23 cellular contexts compared by ENCODE assay signal in genomic region chr7:1862560-1862959, GRCh38.
"Had no signal": no experiment of that assay in that cellular context is flagged by ENCODE, and none has a peak within 500 bp of the region (broad histone marks: within the 10 kb centered on the region; RNA-seq: fewer than 3 reads in every experiment).

No MANE protein-coding gene starts in this region.

- H3K36me3 ChIP-seq: breast epithelium, gastrocnemius medialis, prostate gland, transverse colon had no signal

- H3K9me3 Mint-ChIP-seq: activated CD4-positive, alpha-beta T cell treated with anti-CD3 and anti-CD28 coated beads, Interleukin-2, amount 10 ng/mL, durations not matched to agents 24 days and 14 days; activated T-helper 1 cell treated with anti-CD3 and anti-CD28 coated beads, Interleukin-12 subunit alpha, Interleukin-12 subunit beta, Interleukin-2, Interleukin-4 antibody, amounts not matched to agents 30 ng/mL and 10 ng/mL and 1 ng/mL, durations not matched to agents 14 hours and 24 hours and 36 hours; effector memory CD8-positive, alpha-beta T cell; naive thymus-derived CD8-positive, alpha-beta T cell had no signal

- H3K27me3 Mint-ChIP-seq: activated CD4-positive, alpha-beta T cell treated with anti-CD3 and anti-CD28 coated beads, Interleukin-2, amount 10 ng/mL, durations not matched to agents 24 days and 14 days; effector memory CD8-positive, alpha-beta T cell; naive thymus-derived CD8-positive, alpha-beta T cell had no signal

- H3K27me3 ChIP-seq: breast epithelium, gastrocnemius medialis, transverse colon had no signal

- H3K9me3 ChIP-seq: breast epithelium, gastrocnemius medialis, mucosa of descending colon, prostate gland, transverse colon had no signal

- DNase-seq: activated CD4-positive, alpha-beta T cell treated with anti-CD3 and anti-CD28 coated beads, Interleukin-2, amount 10 ng/mL, durations not matched to agents 24 days and 14 days; activated CD4-positive, CD25-positive, alpha-beta regulatory T cell; activated CD8-positive, alpha-beta memory T cell treated with anti-CD3 and anti-CD28 coated beads for 24 hours; activated naive CD4-positive, alpha-beta T cell; aorta; dermis blood vessel endothelial cell; effector memory CD8-positive, alpha-beta T cell; gastrocnemius medialis; mammary epithelial cell; mucosa of descending colon; naive thymus-derived CD8-positive, alpha-beta T cell; occipital lobe; small intestine; stimulated activated CD4-positive, alpha-beta T cell treated with anti-CD3 and anti-CD28 coated beads, Interleukin-4, amount 100 ng/mL, for 24 hours; stimulated activated naive CD4-positive, alpha-beta T cell treated with Interleukin-2 at 50 U/mL for 16 hours; substantia nigra; SW 1271; transverse colon had no signal

- H3K4me3 Mint-ChIP-seq: activated CD4-positive, alpha-beta T cell treated with anti-CD3 and anti-CD28 coated beads, Interleukin-2, amount 10 ng/mL, durations not matched to agents 24 days and 14 days; activated T-helper 1 cell treated with anti-CD3 and anti-CD28 coated beads, Interleukin-12 subunit alpha, Interleukin-12 subunit beta, Interleukin-2, Interleukin-4 antibody, amounts not matched to agents 30 ng/mL and 10 ng/mL and 1 ng/mL, durations not matched to agents 14 hours and 24 hours and 36 hours; effector memory CD8-positive, alpha-beta T cell; naive thymus-derived CD8-positive, alpha-beta T cell had no signal

- H3K27ac Mint-ChIP-seq: activated CD4-positive, alpha-beta T cell treated with anti-CD3 and anti-CD28 coated beads, Interleukin-2, amount 10 ng/mL, durations not matched to agents 24 days and 14 days; activated T-helper 1 cell treated with anti-CD3 and anti-CD28 coated beads, Interleukin-12 subunit alpha, Interleukin-12 subunit beta, Interleukin-2, Interleukin-4 antibody, amounts not matched to agents 30 ng/mL and 10 ng/mL and 1 ng/mL, durations not matched to agents 14 hours and 24 hours and 36 hours; effector memory CD8-positive, alpha-beta T cell had no signal

- H3K4me1 ChIP-seq: breast epithelium, gastrocnemius medialis, prostate gland, transverse colon had no signal

- H3K4me1 Mint-ChIP-seq: activated CD4-positive, alpha-beta T cell treated with anti-CD3 and anti-CD28 coated beads, Interleukin-2, amount 10 ng/mL, durations not matched to agents 24 days and 14 days had no signal

- H3K27ac ChIP-seq: breast epithelium, epithelial cell of prostate, gastrocnemius medialis, prostate gland, transverse colon had no signal

- H3K4me3 ChIP-seq: breast epithelium, gastrocnemius medialis, mucosa of descending colon, prostate gland, transverse colon had no signal

- ATAC-seq: effector memory CD8-positive, alpha-beta T cell; gastrocnemius medialis; mucosa of descending colon; naive thymus-derived CD8-positive, alpha-beta T cell; right cardiac atrium had no signal
